ENCODE assay signal across 8 cellular contexts in the genomic region with DNA sequence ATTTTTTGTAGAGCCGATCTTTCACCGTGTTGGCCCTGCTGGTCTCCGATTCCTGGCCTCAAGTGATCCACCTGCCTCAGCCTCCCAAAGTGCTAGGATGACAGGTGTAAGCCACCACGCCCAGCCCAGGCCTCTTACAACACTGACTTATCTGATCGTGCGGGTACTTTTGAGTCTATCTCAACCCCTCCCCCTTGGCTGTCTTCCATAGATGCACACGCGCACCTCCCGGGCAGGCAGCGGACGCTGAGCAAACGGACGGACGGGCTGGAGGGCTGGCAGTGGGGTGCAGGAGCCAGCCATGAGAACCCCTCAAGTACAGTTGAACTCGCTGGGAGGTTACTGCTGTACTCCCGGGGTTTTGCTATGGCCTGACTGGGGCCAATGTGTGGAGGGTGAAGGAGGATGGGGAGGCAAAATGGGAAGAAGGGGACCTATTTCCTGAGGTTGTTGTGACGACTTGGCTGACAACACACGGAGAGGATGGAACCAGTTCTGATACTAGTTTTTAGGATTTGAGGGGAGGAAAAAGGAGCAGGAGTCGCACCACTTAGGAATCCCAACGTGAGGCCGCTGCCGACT. TPM values are rescaled to one million over a fixed set of nuclear protein-coding genes. Genes with fewer than 3 reads are reported as not detected.
A peak's percentile ranks its signal among the peaks of the same experiment; 100 is the strongest.
DNase-seq lines count a peak whose midpoint lies in the region; ATAC-seq and TF ChIP-seq lines count a peak whose summit lies in the region.

No MANE protein-coding gene starts in this region.

- H3K36me3 Mint-ChIP-seq in HFFc6 (ENCODE audit: low read depth), result no peaks in the 10 kb centered on the region; the same call in 1 of the 2 replicates
- H3K36me3 Mint-ChIP-seq in T-helper 2 cell treated with Interferon-gamma antibody and Interleukin-4, amounts not matched to agents 5 μg/mL and 100 μg/mL, for 36 hours (ENCODE audit: low read depth), result peaks cover 32% of the 10 kb centered on the region
- peaks cover 2% of the 10 kb centered on the region for H3K36me3 Mint-ChIP-seq in chondrocyte (ENCODE audit: low read depth)

- no peak for DNase-seq in HFFc6
- peak; percentile 33 for DNase-seq in T-helper 2 cell treated with Interferon-gamma antibody and Interleukin-4, amounts not matched to agents 5 μg/mL and 100 μg/mL, for 36 hours (ENCODE audit: low spot score)
- no peak for DNase-seq in chondrocyte (ENCODE audit: low spot score)
- peak; percentile 44 to 61 for DNase-seq in lung microvascular endothelial cell (ENCODE audit: low read depth in 2 of 2)
- peak; percentile 56 for DNase-seq in stimulated activated naive CD4-positive, alpha-beta T cell treated with Interleukin-2 at 50 U/mL for 16 hours (lab: John Stamatoyannopoulos, UW)
- DNase-seq in NCI-H1417 treated with DMSO at 0.1 percent for 48 hours (lab: John Stamatoyannopoulos, UW), result no peak

- H3K27me3 Mint-ChIP-seq in HFFc6 (ENCODE audit: insufficient read depth), result peaks cover 9% of the 10 kb centered on the region
- H3K27me3 Mint-ChIP-seq in T-helper 2 cell treated with Interferon-gamma antibody and Interleukin-4, amounts not matched to agents 5 μg/mL and 100 μg/mL, for 36 hours (ENCODE audit: low read depth), result no peaks in the 10 kb centered on the region
- H3K27me3 Mint-ChIP-seq in chondrocyte (ENCODE audit: low read depth), result no peaks in the 10 kb centered on the region

- H3K9me3 Mint-ChIP-seq in HFFc6 (no peaks in the 10 kb centered on the region), chondrocyte (ENCODE audit: low read depth) (no peaks in the 10 kb centered on the region)
- H3K9me3 Mint-ChIP-seq in T-helper 2 cell treated with Interferon-gamma antibody and Interleukin-4, amounts not matched to agents 5 μg/mL and 100 μg/mL, for 36 hours, result peaks cover 3% of the 10 kb centered on the region

- peak overlapping the region; percentile 69; the same call in 1 of the 2 replicates for H3K27ac ChIP-seq in C4-2B

- H3K27ac Mint-ChIP-seq in HFFc6 (peak overlapping the region; percentile 67), chondrocyte (ENCODE audit: unreplicated experiment) (peak overlapping the region; percentile 89)
- peak overlapping the region; percentile 91 for H3K27ac Mint-ChIP-seq in T-helper 2 cell treated with Interferon-gamma antibody and Interleukin-4, amounts not matched to agents 5 μg/mL and 100 μg/mL, for 36 hours

- no peak for ATAC-seq in GM19397 (IDR thresholded peaks at IDR 0.05; ENCODE audit: unreplicated experiment)

- TF ChIP-seq CTCF in C4-2B (conservative IDR thresholded peaks at IDR 0.05) (no peak), HFFc6 (IDR thresholded peaks at IDR 0.05) (no peak), chondrocyte (IDR thresholded peaks at IDR 0.05) (no peak)

- peak overlapping the region; percentile 87 for H3K4me3 Mint-ChIP-seq in HFFc6
- H3K4me3 Mint-ChIP-seq in T-helper 2 cell treated with Interferon-gamma antibody and Interleukin-4, amounts not matched to agents 5 μg/mL and 100 μg/mL, for 36 hours, result peak overlapping the region; percentile 95
- H3K4me3 Mint-ChIP-seq in chondrocyte (ENCODE audit: unreplicated experiment), result peak overlapping the region; percentile 86

- H3K4me1 Mint-ChIP-seq in HFFc6 (ENCODE audit: low read depth) (peaks cover 64% of the 10 kb centered on the region), chondrocyte (ENCODE audit: low read depth) (peaks cover 41% of the 10 kb centered on the region)
- peaks cover 57% of the 10 kb centered on the region for H3K4me1 Mint-ChIP-seq in T-helper 2 cell treated with Interferon-gamma antibody and Interleukin-4, amounts not matched to agents 5 μg/mL and 100 μg/mL, for 36 hours (ENCODE audit: low read depth)

RNA-seq across cellular contexts. Expression of a gene that starts 1.0 kb away (rescaled TPM):
- 1 to 10 TPM; 6.6 to 9.5 (median 8.5) TPM for total RNA-seq in HFFc6 (2021; fragmentation: NEBNext Ultra II Directional; extraction: Animal tissue kit (Norgen Biotek cat#: 25700))
- total RNA-seq in chondrocyte, result 15.1 to 20.4 TPM (median 19.6 TPM) in 3 replicates
- total RNA-seq in lung microvascular endothelial cell, result 16.1 and 20.4 TPM in 2 replicates

Comparison
In these comparisons a context has a peak if more than half of its experiments do, and no peak if none do; other contexts are left out.
1. DNase-seq: peak in T-helper 2 cell treated with Interferon-gamma antibody and Interleukin-4, amounts not matched to agents 5 μg/mL and 100 μg/mL, for 36 hours (single experiment), lung microvascular endothelial cell (2 of 2) and stimulated activated naive CD4-positive, alpha-beta T cell treated with Interleukin-2 at 50 U/mL for 16 hours (single experiment); none in HFFc6 (single experiment), chondrocyte (single experiment) and NCI-H1417 treated with DMSO at 0.1 percent for 48 hours (single experiment).
2. Peak in every context shown above with its lines, with median percentiles within 50 percentile points of each other: H3K27ac Mint-ChIP-seq and H3K4me3 Mint-ChIP-seq.